19 cellular contexts compared by ENCODE assay signal in the genomic region with DNA sequence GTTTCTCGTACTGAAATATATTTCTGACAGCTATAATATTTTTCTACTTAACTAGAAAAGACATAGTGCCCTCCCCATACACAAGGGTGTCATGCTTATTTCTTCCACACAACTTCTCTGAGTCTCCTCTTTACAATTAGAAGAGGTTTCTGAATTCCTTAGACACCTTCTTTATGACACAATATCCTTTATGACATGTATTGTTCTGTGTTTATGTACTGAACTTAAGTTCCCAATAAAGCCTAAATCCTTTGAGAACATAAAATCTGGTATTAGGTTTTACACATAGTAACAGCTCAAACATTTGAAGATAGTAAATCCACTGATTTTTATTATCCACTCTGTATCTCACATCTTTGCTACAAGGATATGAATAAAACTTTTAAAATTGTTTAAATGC. TPM values are rescaled to one million over a fixed set of nuclear protein-coding genes. Genes with fewer than 3 reads are reported as not detected.
DNase-seq lines count a peak whose midpoint lies in the region; ATAC-seq, FAIRE-seq and TF ChIP-seq lines count a peak whose summit lies in the region.
"Had no signal": no experiment of that assay in that cellular context is flagged by ENCODE, and none has a peak within 500 bp of the region (broad histone marks: within the 10 kb centered on the region; RNA-seq: fewer than 3 reads in every experiment).

No MANE protein-coding gene starts in this region.

- H3K9ac ChIP-seq in adipocyte (ENCODE audit: low read length), result no peak overlapping the region
- H3K9ac ChIP-seq: KMS-11 had no signal

- H3K9me3 ChIP-seq in adipocyte (ENCODE audit: control insufficient read depth, low read length), result no peaks in the 10 kb centered on the region
- H3K9me3 ChIP-seq in CD8-positive, alpha-beta T cell (ENCODE audit: low read length), result no peaks in the 10 kb centered on the region
- H3K9me3 ChIP-seq: A549 had no signal

- H3K27ac Mint-ChIP-seq in endothelial cell (ENCODE audit: unreplicated experiment), result peak overlapping the region; percentile 76
- H3K27ac Mint-ChIP-seq in osteocyte (ENCODE audit: unreplicated experiment), result peak overlapping the region; percentile 66
- no peak overlapping the region for H3K27ac Mint-ChIP-seq in CD8-positive, alpha-beta T cell

- POLR2A ChIA-PET in CD8-positive, alpha-beta T cell (lab: Charles Lee), result no interaction called here

- CTCF ChIA-PET in CD8-positive, alpha-beta T cell (lab: Charles Lee), result no interaction called here

- no peaks in the 10 kb centered on the region for H3K4me1 ChIP-seq in adipocyte (ENCODE audit: control insufficient read depth, insufficient read depth, low read length)
- peaks cover 22% of the 10 kb centered on the region for H3K4me1 ChIP-seq in CD8-positive, alpha-beta T cell (ENCODE audit: insufficient read depth, low read length)
- H3K4me1 ChIP-seq: A549 had no signal

- no peak for TF ChIP-seq CTCF in D721Med (IDR thresholded peaks at IDR 0.05; ENCODE audit: insufficient read depth, missing control alignments)
- TF ChIP-seq CTCF in endothelial cell (IDR thresholded peaks at IDR 0.05; ENCODE audit: unreplicated experiment), result no peak
- no peak for TF ChIP-seq CTCF in osteocyte (IDR thresholded peaks at IDR 0.05)
- no peak for TF ChIP-seq CTCF in CD8-positive, alpha-beta T cell (IDR thresholded peaks at IDR 0.05)

- intact Hi-C loops in CD8-positive, alpha-beta T cell (cut with DNase I, micrococcal nuclease), result no loop called here

- H3K36me3 Mint-ChIP-seq in endothelial cell (ENCODE audit: low read depth, unreplicated experiment) (no peaks in the 10 kb centered on the region), osteocyte (ENCODE audit: unreplicated experiment) (peaks cover 57% of the 10 kb centered on the region)
- H3K36me3 Mint-ChIP-seq in CD8-positive, alpha-beta T cell, result peaks cover 17% of the 10 kb centered on the region

- H3K4me1 Mint-ChIP-seq in endothelial cell (ENCODE audit: unreplicated experiment) (peaks cover 29% of the 10 kb centered on the region), osteocyte (ENCODE audit: unreplicated experiment) (peaks cover 54% of the 10 kb centered on the region)
- H3K4me1 Mint-ChIP-seq in CD8-positive, alpha-beta T cell (ENCODE audit: low read depth), result peaks cover 26% of the 10 kb centered on the region

- H3K27ac ChIP-seq in CD8-positive, alpha-beta T cell (ENCODE audit: low read depth, low read length), result no peak overlapping the region
- H3K27ac ChIP-seq: A549, C4-2B, KMS-11 had no signal

- no peak overlapping the region for H3K4me3 ChIP-seq in adipocyte (ENCODE audit: low read length)
- H3K4me3 ChIP-seq in CD8-positive, alpha-beta T cell (ENCODE audit: low read depth, low read length), result no peak overlapping the region
- H3K4me3 ChIP-seq: A549 had no signal

- H3K27me3 ChIP-seq in adipocyte (replicated peaks; ENCODE audit: control insufficient read depth, insufficient read depth, low read length), result no peaks in the 10 kb centered on the region
- no peaks in the 10 kb centered on the region for H3K27me3 ChIP-seq in CD8-positive, alpha-beta T cell (ENCODE audit: insufficient read depth, low read length)

- H3K4me3 Mint-ChIP-seq in endothelial cell (ENCODE audit: unreplicated experiment) (no peak overlapping the region), osteocyte (ENCODE audit: unreplicated experiment) (no peak overlapping the region)
- H3K4me3 Mint-ChIP-seq in CD8-positive, alpha-beta T cell, result no peak overlapping the region

- H3K9me3 Mint-ChIP-seq in endothelial cell (ENCODE audit: unreplicated experiment) (no peaks in the 10 kb centered on the region), osteocyte (ENCODE audit: unreplicated experiment) (no peaks in the 10 kb centered on the region)
- H3K9me3 Mint-ChIP-seq in CD8-positive, alpha-beta T cell, result no peaks in the 10 kb centered on the region

- ATAC-seq in CD8-positive, alpha-beta T cell, result no peak
- ATAC-seq: A549 had no signal

- no peaks in the 10 kb centered on the region for H3K27me3 Mint-ChIP-seq in endothelial cell (ENCODE audit: unreplicated experiment)
- H3K27me3 Mint-ChIP-seq in osteocyte (ENCODE audit: unreplicated experiment), result no peaks in the 10 kb centered on the region
- no peaks in the 10 kb centered on the region for H3K27me3 Mint-ChIP-seq in CD8-positive, alpha-beta T cell (ENCODE audit: low read depth)

- DNase-seq in D721Med (ENCODE audit: insufficient read length, low spot score), result no peak
- peak; percentile 24 for DNase-seq in adipocyte (ENCODE audit: low read depth)
- no peak for DNase-seq in endothelial cell (ENCODE audit: low spot score)
- DNase-seq in osteocyte (ENCODE audit: extremely low spot score, unreplicated experiment), result no peak
- no peak for DNase-seq in KG1 (lab: John Stamatoyannopoulos, UW)
- DNase-seq in activated naive CD4-positive, alpha-beta T cell treated with Interleukin-2 at 50 U/mL for 16 hours, result no peak
- no peak for DNase-seq in A172 (ENCODE audit: low spot score)
- no peak for DNase-seq in CD8-positive, alpha-beta T cell
- DNase-seq: MM.1S, NCI-H1105, NCI-H1694 treated with DMSO at 0.1 percent for 48 hours, NCI-H345, NCI-H69 had no signal

- peak; percentile 56 for FAIRE-seq in D721Med (lab: Jason Lieb, UNC)
- FAIRE-seq: A549, G401.6, GM12891, GM19239 had no signal

- H3K36me3 ChIP-seq in adipocyte (ENCODE audit: control insufficient read depth, insufficient read depth, low read length, severe bottlenecking), result peaks cover 60% of the 10 kb centered on the region
- no peaks in the 10 kb centered on the region for H3K36me3 ChIP-seq in CD8-positive, alpha-beta T cell (ENCODE audit: insufficient read depth, low read length)

RNA-seq across cellular contexts. Expression of a gene that starts 32.5 kb away (rescaled TPM):
- total RNA-seq in endothelial cell (ENCODE audit: unreplicated experiment) (13.4 TPM), osteocyte (78.2 and 93.7 TPM in 2 replicates)
- 4.8 and 11.2 TPM in 2 replicates for total RNA-seq in A172 (2014; rRNA removed; shearing (Covaris generic))
- total RNA-seq in CD8-positive, alpha-beta T cell, result 10 to 100 TPM in 1 of 2 experiments, 1 to 10 TPM in 1; 8.2 to 10.4 TPM
